Comparison of ENCODE assay signal across 25 cellular contexts in the genomic region with DNA sequence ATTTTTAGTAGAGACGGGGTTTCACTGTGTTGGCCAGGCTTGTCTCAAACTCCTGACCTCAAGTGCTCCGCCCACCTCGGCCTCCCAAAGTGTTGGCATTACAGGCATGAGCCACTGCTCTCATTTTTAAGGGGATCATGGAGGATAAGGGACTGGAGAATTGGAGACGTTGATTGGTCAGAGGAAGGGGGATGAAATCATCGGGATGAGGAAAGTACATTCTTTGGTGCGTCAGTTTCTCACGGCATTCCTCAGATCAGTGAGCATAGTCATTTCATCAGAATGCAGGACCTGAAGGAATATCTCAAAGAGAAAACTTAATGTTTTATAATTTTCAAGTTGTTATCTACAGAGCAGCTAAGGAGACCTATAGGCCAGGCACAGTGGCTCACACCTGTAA. TPM values are rescaled to one million over a fixed set of nuclear protein-coding genes. Genes with fewer than 3 reads are reported as not detected.
A peak's percentile ranks its signal among the peaks of the same experiment; 100 is the strongest.
DNase-seq lines count a peak whose midpoint lies in the region; ATAC-seq, FAIRE-seq and TF ChIP-seq lines count a peak whose summit lies in the region.
"Had no signal": no experiment of that assay in that cellular context is flagged by ENCODE, and none has a peak within 500 bp of the region (broad histone marks: within the 10 kb centered on the region; RNA-seq: fewer than 3 reads in every experiment).

No MANE protein-coding gene starts in this region.

- H3K27me3 Mint-ChIP-seq in chondrocyte (ENCODE audit: low read depth) = no peaks in the 10 kb centered on the region
- H3K27me3 Mint-ChIP-seq in stimulated activated naive B cell treated with anti-CD40 and anti-IgM and Interleukin-4, amounts not matched to agents 10 μg/mL and 1 μg/mL and 100 μg/mL, for 72 hours = no peaks in the 10 kb centered on the region
- H3K27me3 Mint-ChIP-seq in activated T-helper 1 cell treated with anti-CD3 and anti-CD28 coated beads, Interleukin-12 subunit alpha, Interleukin-12 subunit beta, Interleukin-2, Interleukin-4 antibody, amounts not matched to agents 30 ng/mL and 10 ng/mL and 1 ng/mL, durations not matched to agents 14 hours and 24 hours and 36 hours (ENCODE audit: insufficient read depth) = no peaks in the 10 kb centered on the region
- H3K27me3 Mint-ChIP-seq: activated naive CD8-positive, alpha-beta T cell treated with anti-CD3 and anti-CD28 coated beads for 36 hours had no signal

- DNase-seq in AG08396 (ENCODE audit: low spot score) (peak; percentile 21), HTR-8/SVneo (ENCODE audit: insufficient read length, low spot score) (peak; percentile 53), chondrocyte (ENCODE audit: low spot score) (peak; percentile 2), myocyte (ENCODE audit: low read depth) (peak; percentile 13), HUDEP-2 (lab: John Stamatoyannopoulos, UW; ENCODE audit: unreplicated experiment in 76 of 76) (no peak)
- no peak for DNase-seq in stimulated activated naive B cell treated with anti-CD40 and anti-IgM and Interleukin-4, amounts not matched to agents 10 μg/mL and 1 μg/mL and 100 μg/mL, for 72 hours
- no peak for DNase-seq in activated T-helper 1 cell treated with anti-CD3 and anti-CD28 coated beads, Interleukin-12 subunit alpha, Interleukin-12 subunit beta, Interleukin-2, Interleukin-4 antibody, amounts not matched to agents 30 ng/mL and 10 ng/mL and 1 ng/mL, durations not matched to agents 14 hours and 24 hours and 36 hours (ENCODE audit: low spot score)
- DNase-seq: activated CD4-positive, CD25-positive, alpha-beta regulatory T cell treated with anti-CD3 and anti-CD28 coated beads, Interleukin-2, amount 50 U/mL, for 72 hours; activated naive CD8-positive, alpha-beta T cell treated with anti-CD3 and anti-CD28 coated beads for 36 hours; caudate nucleus; CD8-positive, alpha-beta T cell; DMS79 treated with DMSO at 0.1 percent for 48 hours; effector CD4-positive, alpha-beta T cell; NCI-H1436 treated with DMSO at 0.1 percent for 48 hours; retina; stimulated activated CD4-positive, alpha-beta T cell treated with anti-CD3 and anti-CD28 coated beads, Interleukin-15, amount 100 ng/mL, for 24 hours; stimulated activated naive CD4-positive, alpha-beta T cell; T-helper 9 cell; tibial artery had no signal

- TF ChIP-seq CTCF in chondrocyte (IDR thresholded peaks at IDR 0.05) = no peak

- ATAC-seq in stimulated activated naive B cell treated with anti-CD40 and anti-IgM and Interleukin-4, amounts not matched to agents 10 μg/mL and 1 μg/mL and 100 μg/mL, for 72 hours (replicated peaks) = no peak
- no peak for ATAC-seq in HG03280 (IDR thresholded peaks at IDR 0.05; ENCODE audit: unreplicated experiment)
- ATAC-seq: CD8-positive, alpha-beta T cell; Panc1; SK-N-SH treated with all-trans-retinoic acid at 6 μM for 48 hours had no signal

- H3K4me1 Mint-ChIP-seq in chondrocyte (ENCODE audit: low read depth) = peaks cover 7% of the 10 kb centered on the region
- H3K4me1 Mint-ChIP-seq in stimulated activated naive B cell treated with anti-CD40 and anti-IgM and Interleukin-4, amounts not matched to agents 10 μg/mL and 1 μg/mL and 100 μg/mL, for 72 hours = peaks cover 0 to 4% of the 10 kb centered on the region in 2 donors
- no peaks in the 10 kb centered on the region for H3K4me1 Mint-ChIP-seq in activated T-helper 1 cell treated with anti-CD3 and anti-CD28 coated beads, Interleukin-12 subunit alpha, Interleukin-12 subunit beta, Interleukin-2, Interleukin-4 antibody, amounts not matched to agents 30 ng/mL and 10 ng/mL and 1 ng/mL, durations not matched to agents 14 hours and 24 hours and 36 hours (ENCODE audit: low read depth)
- H3K4me1 Mint-ChIP-seq: activated naive CD8-positive, alpha-beta T cell treated with anti-CD3 and anti-CD28 coated beads for 36 hours had no signal

- intact Hi-C loops in activated T-helper 1 cell treated with anti-CD3 and anti-CD28 coated beads, Interleukin-12 subunit alpha, Interleukin-12 subunit beta, Interleukin-2, Interleukin-4 antibody, amounts not matched to agents 30 ng/mL and 10 ng/mL and 1 ng/mL, durations not matched to agents 14 hours and 24 hours and 36 hours (cut with micrococcal nuclease) = no loop called here

- no peak for FAIRE-seq in HTR-8/SVneo (lab: Jason Lieb, UNC)
- FAIRE-seq: GM18507, H1 had no signal

- H3K4me3 Mint-ChIP-seq in chondrocyte (ENCODE audit: unreplicated experiment) = no peak overlapping the region
- H3K4me3 Mint-ChIP-seq in stimulated activated naive B cell treated with anti-CD40 and anti-IgM and Interleukin-4, amounts not matched to agents 10 μg/mL and 1 μg/mL and 100 μg/mL, for 72 hours = no peak overlapping the region
- H3K4me3 Mint-ChIP-seq in activated T-helper 1 cell treated with anti-CD3 and anti-CD28 coated beads, Interleukin-12 subunit alpha, Interleukin-12 subunit beta, Interleukin-2, Interleukin-4 antibody, amounts not matched to agents 30 ng/mL and 10 ng/mL and 1 ng/mL, durations not matched to agents 14 hours and 24 hours and 36 hours = no peak overlapping the region
- H3K4me3 Mint-ChIP-seq: activated naive CD8-positive, alpha-beta T cell treated with anti-CD3 and anti-CD28 coated beads for 36 hours; CD8-positive, alpha-beta T cell; mesothelial cell of epicardium had no signal

- H3K27ac Mint-ChIP-seq in chondrocyte (ENCODE audit: unreplicated experiment) = peak overlapping the region; percentile 41
- no peak overlapping the region for H3K27ac Mint-ChIP-seq in stimulated activated naive B cell treated with anti-CD40 and anti-IgM and Interleukin-4, amounts not matched to agents 10 μg/mL and 1 μg/mL and 100 μg/mL, for 72 hours
- no peak overlapping the region for H3K27ac Mint-ChIP-seq in activated T-helper 1 cell treated with anti-CD3 and anti-CD28 coated beads, Interleukin-12 subunit alpha, Interleukin-12 subunit beta, Interleukin-2, Interleukin-4 antibody, amounts not matched to agents 30 ng/mL and 10 ng/mL and 1 ng/mL, durations not matched to agents 14 hours and 24 hours and 36 hours
- H3K27ac Mint-ChIP-seq: activated naive CD8-positive, alpha-beta T cell treated with anti-CD3 and anti-CD28 coated beads for 36 hours; CD8-positive, alpha-beta T cell had no signal

- H3K9me3 Mint-ChIP-seq in chondrocyte (ENCODE audit: low read depth) = peaks cover 17% of the 10 kb centered on the region
- H3K9me3 Mint-ChIP-seq in stimulated activated naive B cell treated with anti-CD40 and anti-IgM and Interleukin-4, amounts not matched to agents 10 μg/mL and 1 μg/mL and 100 μg/mL, for 72 hours = peaks cover 0 to 4% of the 10 kb centered on the region in 2 donors
- H3K9me3 Mint-ChIP-seq in activated T-helper 1 cell treated with anti-CD3 and anti-CD28 coated beads, Interleukin-12 subunit alpha, Interleukin-12 subunit beta, Interleukin-2, Interleukin-4 antibody, amounts not matched to agents 30 ng/mL and 10 ng/mL and 1 ng/mL, durations not matched to agents 14 hours and 24 hours and 36 hours = no peaks in the 10 kb centered on the region

- peaks cover 13% of the 10 kb centered on the region for H3K36me3 Mint-ChIP-seq in chondrocyte (ENCODE audit: low read depth)
- H3K36me3 Mint-ChIP-seq in stimulated activated naive B cell treated with anti-CD40 and anti-IgM and Interleukin-4, amounts not matched to agents 10 μg/mL and 1 μg/mL and 100 μg/mL, for 72 hours = peaks cover 24 to 27% of the 10 kb centered on the region in 2 donors
- H3K36me3 Mint-ChIP-seq in activated T-helper 1 cell treated with anti-CD3 and anti-CD28 coated beads, Interleukin-12 subunit alpha, Interleukin-12 subunit beta, Interleukin-2, Interleukin-4 antibody, amounts not matched to agents 30 ng/mL and 10 ng/mL and 1 ng/mL, durations not matched to agents 14 hours and 24 hours and 36 hours (ENCODE audit: low read depth) = no peaks in the 10 kb centered on the region
- H3K36me3 Mint-ChIP-seq: CD8-positive, alpha-beta T cell had no signal

RNA-seq across cellular contexts. Expression of a gene that starts 14.0 kb away (rescaled TPM):
- total RNA-seq in chondrocyte = 0.27 to 0.97 TPM (median 0.87 TPM) in 3 replicates
- not detected in 2 replicates for total RNA-seq in myocyte
- not detected for polyA plus RNA-seq in myocyte (2012)
- total RNA-seq in activated T-helper 1 cell treated with anti-CD3 and anti-CD28 coated beads, Interleukin-12 subunit alpha, Interleukin-12 subunit beta, Interleukin-2, Interleukin-4 antibody, amounts not matched to agents 30 ng/mL and 10 ng/mL and 1 ng/mL, durations not matched to agents 14 hours and 24 hours and 36 hours = 0.37 and 0.41 TPM in 2 replicates
- total RNA-seq: CD8-positive, alpha-beta T cell had no signal

RNA-seq across cellular contexts. Expression of a gene that starts 28.2 kb away (rescaled TPM):
- total RNA-seq in chondrocyte (19.8 to 29.5 TPM (median 23.3 TPM) in 3 replicates), myocyte (20.7 and 23.0 TPM in 2 replicates)
- polyA plus RNA-seq in myocyte (2012) = 13.4 TPM
- 117 and 130 TPM in 2 replicates for total RNA-seq in activated T-helper 1 cell treated with anti-CD3 and anti-CD28 coated beads, Interleukin-12 subunit alpha, Interleukin-12 subunit beta, Interleukin-2, Interleukin-4 antibody, amounts not matched to agents 30 ng/mL and 10 ng/mL and 1 ng/mL, durations not matched to agents 14 hours and 24 hours and 36 hours

RNA-seq across cellular contexts. Expression of a gene that starts 41.4 kb away (rescaled TPM):
- 257 to 284 TPM (median 277 TPM) in 3 replicates for total RNA-seq in chondrocyte
- total RNA-seq in myocyte = 261 and 322 TPM in 2 replicates
- polyA plus RNA-seq in myocyte (2012) = 427 TPM
- total RNA-seq in activated T-helper 1 cell treated with anti-CD3 and anti-CD28 coated beads, Interleukin-12 subunit alpha, Interleukin-12 subunit beta, Interleukin-2, Interleukin-4 antibody, amounts not matched to agents 30 ng/mL and 10 ng/mL and 1 ng/mL, durations not matched to agents 14 hours and 24 hours and 36 hours = 249 and 253 TPM in 2 replicates

Comparison
In these comparisons a context has a peak if more than half of its experiments do, and no peak if none do; other contexts are left out.
1. DNase-seq: peak in AG08396 (single experiment), HTR-8/SVneo (single experiment), chondrocyte (single experiment) and myocyte (single experiment); none in stimulated activated naive B cell treated with anti-CD40 and anti-IgM and Interleukin-4, amounts not matched to agents 10 μg/mL and 1 μg/mL and 100 μg/mL, for 72 hours (single experiment), HUDEP-2 (0 of 76) and activated T-helper 1 cell treated with anti-CD3 and anti-CD28 coated beads, Interleukin-12 subunit alpha, Interleukin-12 subunit beta, Interleukin-2, Interleukin-4 antibody, amounts not matched to agents 30 ng/mL and 10 ng/mL and 1 ng/mL, durations not matched to agents 14 hours and 24 hours and 36 hours (single experiment).